28 cellular contexts compared by ENCODE assay signal in genomic region chr16:89244754-89245153, GRCh38. TPM values are rescaled to one million over a fixed set of nuclear protein-coding genes. Genes with fewer than 3 reads are reported as not detected.
A peak's percentile ranks its signal among the peaks of the same experiment; 100 is the strongest.
DNase-seq lines count a peak whose midpoint lies in the region; ATAC-seq, FAIRE-seq and TF ChIP-seq lines count a peak whose summit lies in the region.
"Had no signal": no experiment of that assay in that cellular context is flagged by ENCODE, and none has a peak within 500 bp of the region (broad histone marks: within the 10 kb centered on the region; RNA-seq: fewer than 3 reads in every experiment).

No MANE protein-coding gene starts in this region.

- H3K14ac ChIP-seq in mesenchymal stem cell (ENCODE audit: low read length in 2 of 2), result no peak overlapping the region

- peaks cover 57% of the 10 kb centered on the region for H3K4me1 ChIP-seq in HepG2 (ENCODE audit: insufficient read depth, low read length)
- H3K4me1 ChIP-seq in right lobe of liver, result peaks cover 0 to 10% (median 0%) of the 10 kb centered on the region in 4 donors
- peaks cover 18% of the 10 kb centered on the region for H3K4me1 ChIP-seq in mesenchymal stem cell (ENCODE audit: control insufficient read depth, insufficient read depth, low read depth, low read length)
- peaks cover 8 to 16% of the 10 kb centered on the region in 2 donors for H3K4me1 ChIP-seq in thyroid gland

- intact Hi-C loops in HepG2 (cut with micrococcal nuclease; ENCODE audit: unreplicated experiment), result loop anchor here (5.0 kb wide), 1 partner anchor 263 kb away; the partner anchor contains the start of gene SPG7
- intact Hi-C loops in right lobe of liver (cut with DNase I), result no loop called here
- intact Hi-C loops in thyroid gland (cut with DNase I), result loop anchor here (5.0 kb wide), 1 partner anchor 43 kb away; no protein-coding TSS in a partner anchor

- in situ Hi-C loops in HepG2 (cut with HindIII; ENCODE audit: extremely low pct_ligation_motif_present, low pct_unique_long_range_greater_than_20kb), result no loop called here

- no peaks in the 10 kb centered on the region; a peak in 1 of 5 replicates for H3K27me3 ChIP-seq in HepG2 (ENCODE audit: control insufficient read depth in 1 of 2, insufficient read depth in 2 of 2, low read length in 2 of 2)
- H3K27me3 ChIP-seq in right lobe of liver, result no peaks in the 10 kb centered on the region
- H3K27me3 ChIP-seq in mesenchymal stem cell (ENCODE audit: control insufficient read depth in 1 of 2, insufficient read depth in 1 of 2, low read length in 2 of 2), result no peaks in the 10 kb centered on the region
- H3K27me3 ChIP-seq in thyroid gland, result no peaks in the 10 kb centered on the region
- H3K27me3 ChIP-seq: MG63 had no signal

- H4K91ac ChIP-seq in mesenchymal stem cell (ENCODE audit: low read length), result peak overlapping the region; percentile 71

- no peak overlapping the region for H2BK120ac ChIP-seq in mesenchymal stem cell (ENCODE audit: low read depth, low read length)

- no TSS peak for BruUV-seq in HepG2 (replicated peaks; lab: Mats Ljungman, UMichigan)

- H4K8ac ChIP-seq in mesenchymal stem cell (ENCODE audit: low read length), result no peak overlapping the region

- ATAC-seq in HepG2, result no peak
- ATAC-seq in right lobe of liver, result no peak
- no peak for ATAC-seq in T-helper 17 cell
- ATAC-seq in activated naive CD4-positive, alpha-beta T cell treated with anti-CD3 and anti-CD28 coated beads, Interleukin-2, amount 50 U/mL, for 72 hours, result no peak
- no peak for ATAC-seq in HG03460 (IDR thresholded peaks at IDR 0.05; ENCODE audit: unreplicated experiment)
- ATAC-seq: GM23338 had no signal

- peaks cover 8% of the 10 kb centered on the region for H3K79me1 ChIP-seq in mesenchymal stem cell (replicated peaks; ENCODE audit: low read length, poor library complexity, severe bottlenecking)

- no peak overlapping the region for H2AK5ac ChIP-seq in mesenchymal stem cell (ENCODE audit: low read length, severe bottlenecking)

- FAIRE-seq in HepG2 (lab: Jason Lieb, UNC), result no peak
- FAIRE-seq: GM12891, HTR-8/SVneo, RCC 7860 had no signal

- no peaks in the 10 kb centered on the region for H3K36me3 Mint-ChIP-seq in T-helper 17 cell (ENCODE audit: low read depth)
- peaks cover 1 to 14% of the 10 kb centered on the region in 2 donors for H3K36me3 Mint-ChIP-seq in activated naive CD4-positive, alpha-beta T cell treated with anti-CD3 and anti-CD28 coated beads, Interleukin-2, amount 50 U/mL, for 72 hours

- TF ChIP-seq RAD21 in HepG2 (CRISPR knock-in tag; IDR thresholded peaks at IDR 0.05), result no peak

- POLR2A ChIA-PET in HepG2 (lab: Yijun Ruan, JAX), result interaction anchor here (6.6 kb wide), 1 partner anchor 16 kb away, joined by 78 read pairs; no protein-coding TSS in a partner anchor

- H3K79me2 ChIP-seq in HepG2 (ENCODE audit: insufficient read depth, low read length), result peaks cover 8% of the 10 kb centered on the region

- H3K36me3 ChIP-seq in HepG2 (replicated peaks in 1 of 2; ENCODE audit: control insufficient read depth in 1 of 2, insufficient read depth in 2 of 2, low read length in 2 of 2) (no peaks in the 10 kb centered on the region), right lobe of liver (no peaks in the 10 kb centered on the region), mesenchymal stem cell (ENCODE audit: control insufficient read depth in 1 of 2, insufficient read depth in 2 of 2, low read depth in 1 of 2, low read length in 2 of 2) (no peaks in the 10 kb centered on the region), thyroid gland (no peaks in the 10 kb centered on the region)
- H3K36me3 ChIP-seq: MG63 had no signal

- no peak overlapping the region for H2BK15ac ChIP-seq in mesenchymal stem cell (ENCODE audit: low read depth, poor library complexity, severe bottlenecking)

- no peak overlapping the region for H3K18ac ChIP-seq in mesenchymal stem cell (ENCODE audit: low read depth in 1 of 2, low read length in 2 of 2)

- TF ChIP-seq POLR2A in HepG2 (IDR thresholded peaks at IDR 0.05; ENCODE audit: insufficient read depth in 1 of 2, low read depth in 2 of 2, low read length in 2 of 2) (no peak), right lobe of liver (IDR thresholded peaks at IDR 0.05) (no peak), thyroid gland (IDR thresholded peaks at IDR 0.05) (no peak)

- H3K4me2 ChIP-seq in HepG2 (ENCODE audit: low read depth, low read length) (peak overlapping the region; percentile 64), mesenchymal stem cell (ENCODE audit: low read length, poor library complexity, severe bottlenecking) (no peak overlapping the region)
- H3K4me2 ChIP-seq: GM23338 had no signal

- peaks cover 9% of the 10 kb centered on the region for H3K4me1 Mint-ChIP-seq in T-helper 17 cell

- no peak for TF ChIP-seq EP300 in HepG2 (IDR thresholded peaks at IDR 0.05; ENCODE audit: low read depth in 2 of 2, low read length in 2 of 2)
- no peak for TF ChIP-seq EP300 in HepG2 (CRISPR knock-in tag; IDR thresholded peaks at IDR 0.05; ENCODE audit: borderline replicate concordance)

- no peak overlapping the region for H3K23ac ChIP-seq in mesenchymal stem cell (ENCODE audit: low read length in 2 of 2)

- H3K4ac ChIP-seq in mesenchymal stem cell (ENCODE audit: low read depth in 1 of 2, low read length in 2 of 2), result no peak overlapping the region

- H3K9me3 ChIP-seq in HepG2 (ENCODE audit: low read length), result no peaks in the 10 kb centered on the region
- no peaks in the 10 kb centered on the region for H3K9me3 ChIP-seq in right lobe of liver
- no peaks in the 10 kb centered on the region for H3K9me3 ChIP-seq in mesenchymal stem cell (ENCODE audit: control insufficient read depth, low read length)
- H3K9me3 ChIP-seq in thyroid gland, result no peaks in the 10 kb centered on the region
- no peaks in the 10 kb centered on the region for H3K9me3 ChIP-seq in T-helper 17 cell (ENCODE audit: control insufficient read depth, low read length, poor library complexity, severe bottlenecking)
- H3K9me3 ChIP-seq: MG63 had no signal

- no peak overlapping the region for H3K4me3 Mint-ChIP-seq in T-helper 17 cell
- H3K4me3 Mint-ChIP-seq: B cell, GM23338, H9 had no signal

- TF ChIP-seq CTCF in HepG2 (CRISPR knock-in tag; IDR thresholded peaks at IDR 0.05) (no peak), right lobe of liver (IDR thresholded peaks at IDR 0.05) (no peak), thyroid gland (IDR thresholded peaks at IDR 0.05) (no peak)

- CTCF ChIA-PET in HepG2 (lab: Yijun Ruan, JAX; ENCODE audit: low intra/inter-chr PET ratio, low total read pairs), result no interaction called here

- H3K4me3 ChIP-seq in HepG2 (replicated peaks in 1 of 3; ENCODE audit: insufficient read depth in 1 of 3, low read depth in 2 of 3, low read length in 3 of 3) (no peak overlapping the region), right lobe of liver (no peak overlapping the region), mesenchymal stem cell (ENCODE audit: insufficient read depth in 1 of 2, low read depth in 1 of 2, low read length in 2 of 2) (no peak overlapping the region), thyroid gland (replicated peaks in 1 of 3) (no peak overlapping the region)
- H3K4me3 ChIP-seq: GM23338, MG63 had no signal

- H2AFZ ChIP-seq in HepG2 (ENCODE audit: low read length) (no peak overlapping the region), mesenchymal stem cell (ENCODE audit: low read depth, low read length) (no peak overlapping the region)
- H2AFZ ChIP-seq: GM23338 had no signal

- no peak overlapping the region for H3K27ac Mint-ChIP-seq in T-helper 17 cell
- no peak overlapping the region for H3K27ac Mint-ChIP-seq in activated naive CD4-positive, alpha-beta T cell treated with anti-CD3 and anti-CD28 coated beads, Interleukin-2, amount 50 U/mL, for 72 hours
- H3K27ac Mint-ChIP-seq: B cell, GM23338, H9 had no signal

- no peaks in the 10 kb centered on the region for H4K20me1 ChIP-seq in HepG2 (ENCODE audit: insufficient read depth, low read length)

- no peaks in the 10 kb centered on the region for H3K27me3 Mint-ChIP-seq in T-helper 17 cell
- H3K27me3 Mint-ChIP-seq: B cell had no signal

- no peak overlapping the region for H2BK12ac ChIP-seq in mesenchymal stem cell (ENCODE audit: low read length in 2 of 2)

- H2BK5ac ChIP-seq in mesenchymal stem cell (ENCODE audit: low read depth, low read length, poor library complexity, severe bottlenecking), result no peak overlapping the region

- no peak for DNase-seq in HepG2 (ENCODE audit: low spot score)
- no peak for DNase-seq in right lobe of liver
- no peak for DNase-seq in mesenchymal stem cell
- peak; percentile 29 to 30 for DNase-seq in thyroid gland
- DNase-seq in T-helper 17 cell, result no peak
- no peak for DNase-seq in activated naive CD4-positive, alpha-beta T cell treated with anti-CD3 and anti-CD28 coated beads, Interleukin-2, amount 50 U/mL, for 72 hours (ENCODE audit: low spot score in 2 of 2)
- DNase-seq: CD8-positive, alpha-beta memory T cell; DMS 273 treated with DMSO at 0.1 percent for 48 hours; DMS79; EL; GDM1; H9; KG1; MG63; NCI-H1105 treated with DMSO at 0.1 percent for 48 hours; NCI-H146; NCI-H1930; NCI-H2107; NCI-H69 had no signal

- no peak overlapping the region for H3K9ac ChIP-seq in HepG2 (ENCODE audit: insufficient read depth, low read depth, low read length)
- no peak overlapping the region for H3K9ac ChIP-seq in mesenchymal stem cell (ENCODE audit: low read length)

- WGBS in HepG2 (ENCODE audit: low lambda C conversion rate), result 62% methylated on average over 12 of the region's 12 CpGs
- WGBS in right lobe of liver (ENCODE audit: insufficient coverage, low coverage, low lambda C conversion rate, missing lambda C conversion rate), result 48% methylated on average over 5 of the region's 12 CpGs
- 82% methylated on average over 9 of the region's 12 CpGs for WGBS in mesenchymal stem cell
- WGBS in thyroid gland, 2 donors, result 36 to 39% methylated on average over 8 to 12 of the region's 12 CpGs

- H3K9me3 Mint-ChIP-seq in activated naive CD4-positive, alpha-beta T cell treated with anti-CD3 and anti-CD28 coated beads, Interleukin-2, amount 50 U/mL, for 72 hours, result peaks cover under 1 to 1% of the 10 kb centered on the region in 2 donors

- H3K27ac ChIP-seq in HepG2 (ENCODE audit: extremely low read length, insufficient read depth, low read length) (no peak overlapping the region), right lobe of liver (no peak overlapping the region), mesenchymal stem cell (ENCODE audit: low read length, poor library complexity, severe bottlenecking) (no peak overlapping the region), thyroid gland (no peak overlapping the region)
- H3K27ac ChIP-seq: 22Rv1, C4-2B had no signal

RNA-seq across cellular contexts. Expression of gene ZNF778, which starts 27.3 kb away (rescaled TPM):
- 7.2 and 9.3 TPM in 2 replicates for total RNA-seq in HepG2 (2016; rRNA removed; fragmentation: Illumina TruSeq; extraction: Trizol)
- 1.7 and 2.6 TPM in 2 replicates for total RNA-seq in HepG2 (2016; cell fraction: cytosol; rRNA removed; fragmentation: Illumina TruSeq; extraction: Trizol; ENCODE audit: low read depth)
- total RNA-seq in HepG2 (2016; cell fraction: insoluble cytoplasmic fraction; rRNA removed; fragmentation: Illumina TruSeq; extraction: Trizol), result 6.1 and 8.3 TPM in 2 replicates
- total RNA-seq in HepG2 (2016; cell fraction: membrane; rRNA removed; fragmentation: Illumina TruSeq; extraction: Trizol), result 2.7 and 3.9 TPM in 2 replicates
- 8.7 and 10.5 TPM in 2 replicates for total RNA-seq in HepG2 (2016; cell fraction: nucleus; rRNA removed; fragmentation: Illumina TruSeq; extraction: Trizol)
- 3.8 and 6.1 TPM in 2 replicates for polyA plus RNA-seq in HepG2 (2011; rRNA removed)
- 1.8 and 2.1 TPM in 2 replicates for polyA plus RNA-seq in HepG2 (2011; cell fraction: cytosol; rRNA removed)
- 6.6 and 11.3 TPM in 2 replicates for polyA plus RNA-seq in HepG2 (2011; cell fraction: nucleus; rRNA removed)
- polyA plus RNA-seq in HepG2 (2012), result 2.4 and 3.0 TPM in 2 replicates
- 0.79 and 0.83 TPM in 2 replicates for polyA plus RNA-seq in HepG2 (2016; cell fraction: cytosol; fragmentation: Illumina TruSeq; extraction: Trizol; ENCODE audit: low read depth)
- 4.6 and 6.1 TPM in 2 replicates for polyA plus RNA-seq in HepG2 (2016; cell fraction: insoluble cytoplasmic fraction; fragmentation: Illumina TruSeq; extraction: Trizol; ENCODE audit: low read depth)
- 0.61 and 1.7 TPM in 2 replicates for polyA plus RNA-seq in HepG2 (2016; cell fraction: membrane; fragmentation: Illumina TruSeq; extraction: Trizol; ENCODE audit: low read depth)
- polyA plus RNA-seq in HepG2 (2016; cell fraction: nucleus; fragmentation: Illumina TruSeq; extraction: Trizol; ENCODE audit: insufficient read depth, low read depth), result 11.3 and 22.5 TPM in 2 replicates
- 6.4 and 9.2 TPM in 2 replicates for polyA minus RNA-seq in HepG2 (2011; rRNA and poly(A)+ RNA removed; ENCODE audit: low replicate concordance)
- 4.0 and 6.1 TPM in 2 replicates for polyA minus RNA-seq in HepG2 (2011; cell fraction: cytosol; rRNA and poly(A)+ RNA removed)
- polyA minus RNA-seq in HepG2 (2011; cell fraction: nucleus; rRNA and poly(A)+ RNA removed), result 15.2 and 17.3 TPM in 2 replicates
- 10 to 100 TPM in 1 of 6 experiments, 1 to 10 TPM in 5; 2.3 to 11.2 (median 3.1) TPM for total RNA-seq in right lobe of liver
- 3.8 TPM for polyA plus RNA-seq in mesenchymal stem cell (2013, experiment 1 of 2)
- polyA plus RNA-seq in mesenchymal stem cell (2013, experiment 2 of 2), result 4.3 TPM
- total RNA-seq in thyroid gland, result 10 to 100 TPM; 17.5 to 36.4 (median 30.9) TPM
- total RNA-seq in T-helper 17 cell, result 1 to 10 TPM; 4.1 to 8.1 TPM
- 10 to 100 TPM in 1 of 2 donors, 1 to 10 TPM in 1; 6.1 to 12.2 TPM for total RNA-seq in activated naive CD4-positive, alpha-beta T cell treated with anti-CD3 and anti-CD28 coated beads, Interleukin-2, amount 50 U/mL, for 72 hours

RNA-seq across cellular contexts. Expression of gene SLC22A31, which starts 44.4 kb away (rescaled TPM):
- 20.6 and 83.3 TPM in 2 replicates for total RNA-seq in HepG2 (2016; rRNA removed; fragmentation: Illumina TruSeq; extraction: Trizol)
- 22.4 and 22.9 TPM in 2 replicates for total RNA-seq in HepG2 (2016; cell fraction: cytosol; rRNA removed; fragmentation: Illumina TruSeq; extraction: Trizol; ENCODE audit: low read depth)
- total RNA-seq in HepG2 (2016; cell fraction: insoluble cytoplasmic fraction; rRNA removed; fragmentation: Illumina TruSeq; extraction: Trizol), result 17.9 and 83.9 TPM in 2 replicates
- 38.1 and 39.2 TPM in 2 replicates for total RNA-seq in HepG2 (2016; cell fraction: membrane; rRNA removed; fragmentation: Illumina TruSeq; extraction: Trizol)
- 88.9 and 114 TPM in 2 replicates for total RNA-seq in HepG2 (2016; cell fraction: nucleus; rRNA removed; fragmentation: Illumina TruSeq; extraction: Trizol)
- polyA plus RNA-seq in HepG2 (2011; rRNA removed), result 67.3 and 98.2 TPM in 2 replicates
- polyA plus RNA-seq in HepG2 (2011; cell fraction: cytosol; rRNA removed), result 27.2 and 52.1 TPM in 2 replicates
- polyA plus RNA-seq in HepG2 (2011; cell fraction: nucleus; rRNA removed), result 1,312 and 1,533 TPM in 2 replicates
- polyA plus RNA-seq in HepG2 (2012), result 45.8 and 48.2 TPM in 2 replicates
- polyA plus RNA-seq in HepG2 (2016; cell fraction: cytosol; fragmentation: Illumina TruSeq; extraction: Trizol; ENCODE audit: low read depth), result 27.4 and 28.3 TPM in 2 replicates
- 23.8 and 26.1 TPM in 2 replicates for polyA plus RNA-seq in HepG2 (2016; cell fraction: insoluble cytoplasmic fraction; fragmentation: Illumina TruSeq; extraction: Trizol; ENCODE audit: low read depth)
- 29.3 and 31.7 TPM in 2 replicates for polyA plus RNA-seq in HepG2 (2016; cell fraction: membrane; fragmentation: Illumina TruSeq; extraction: Trizol; ENCODE audit: low read depth)
- polyA plus RNA-seq in HepG2 (2016; cell fraction: nucleus; fragmentation: Illumina TruSeq; extraction: Trizol; ENCODE audit: insufficient read depth, low read depth), result 322 and 325 TPM in 2 replicates
- 51.6 TPM in 1 of 2 replicates, not detected in the other for polyA minus RNA-seq in HepG2 (2011; rRNA and poly(A)+ RNA removed; ENCODE audit: low replicate concordance)
- polyA minus RNA-seq in HepG2 (2011; cell fraction: cytosol; rRNA and poly(A)+ RNA removed), result 17.1 and 21.0 TPM in 2 replicates
- polyA minus RNA-seq in HepG2 (2011; cell fraction: nucleus; rRNA and poly(A)+ RNA removed), result 89.4 and 90.8 TPM in 2 replicates
- 10 to 100 TPM in 2 of 6 experiments, 1 to 10 TPM in 1, under 1 TPM in 1, not detected in 2; 0.19 to 19.3 (median 6.8) TPM for total RNA-seq in right lobe of liver
- polyA plus RNA-seq in mesenchymal stem cell (2013, experiment 1 of 2), result 0.99 TPM
- polyA plus RNA-seq in mesenchymal stem cell (2013, experiment 2 of 2), result 1.00 TPM
- total RNA-seq in thyroid gland, result under 1 TPM in 1 of 4 donors, not detected in 3; 0.54 TPM
- total RNA-seq in T-helper 17 cell, result under 1 TPM; 0.52 to 0.76 TPM
- total RNA-seq in activated naive CD4-positive, alpha-beta T cell treated with anti-CD3 and anti-CD28 coated beads, Interleukin-2, amount 50 U/mL, for 72 hours, result 1 to 10 TPM; 1.6 to 3.7 TPM
- total RNA-seq: B cell; CD8-positive, alpha-beta memory T cell; NCI-H460 had no signal
- polyA plus RNA-seq: CD8-positive, alpha-beta memory T cell had no signal

Comparison
In these comparisons a context has a peak if more than half of its experiments do, and no peak if none do; other contexts are left out.
1. intact Hi-C loops: an anchor here in HepG2 (5.0 kb wide) and thyroid gland (5.0 kb wide); none called in right lobe of liver.
2. DNase-seq: peak in thyroid gland (2 of 2); none in HepG2 (single experiment), right lobe of liver (0 of 3), mesenchymal stem cell (single experiment), T-helper 17 cell (0 of 3) and activated naive CD4-positive, alpha-beta T cell treated with anti-CD3 and anti-CD28 coated beads, Interleukin-2, amount 50 U/mL, for 72 hours (0 of 2).